In genomic region chr2:219129589-219129988, GRCh38 we compare ENCODE assay signal across 8 cellular contexts. TPM values are rescaled to one million over a fixed set of nuclear protein-coding genes. Genes with fewer than 3 reads are reported as not detected.
"Had no signal": no experiment of that assay in that cellular context is flagged by ENCODE, and none has a peak within 500 bp of the region (broad histone marks: within the 10 kb centered on the region; RNA-seq: fewer than 3 reads in every experiment).

No MANE protein-coding gene starts in this region.

- H3K27ac ChIP-seq: GM23248, HL-60 had no signal

- H3K4me3 ChIP-seq: GM23248, HAP-1, K562 had no signal

- DNase-seq: GM23248, GOT3, H7, HFFc6, IMR-90 had no signal

- H3K9me3 ChIP-seq: HAP-1 had no signal

- H3K36me3 ChIP-seq: HAP-1 had no signal

RNA-seq across cellular contexts. Expression of gene SLC23A3, which starts 40.2 kb away (rescaled TPM):
- total RNA-seq: H7 had no signal
